ENCODE assay signal across 27 cellular contexts in genomic region chr18:3530807-3531206, GRCh38.
DNase-seq lines count a peak whose midpoint lies in the region; ATAC-seq and TF ChIP-seq lines count a peak whose summit lies in the region.
"Had no signal": no experiment of that assay in that cellular context is flagged by ENCODE, and none has a peak within 500 bp of the region (broad histone marks: within the 10 kb centered on the region; RNA-seq: fewer than 3 reads in every experiment).

No MANE protein-coding gene starts in this region.

- peaks cover 20% of the 10 kb centered on the region for H3K4me1 Mint-ChIP-seq in progenitor cell of endocrine pancreas (ENCODE audit: low read depth)

- peak overlapping the region; percentile 58 for H3K27ac ChIP-seq in VCaP
- H3K27ac ChIP-seq: BLaER1, GM23248, KMS-11, SJSA1 had no signal

- ATAC-seq in HG03571 (IDR thresholded peaks at IDR 0.05; ENCODE audit: unreplicated experiment): no peak
- ATAC-seq: Right ventricle myocardium inferior had no signal

- peaks cover 2% of the 10 kb centered on the region; the same call in 1 of the 2 replicates for H3K4me1 ChIP-seq in BE2C
- H3K4me1 ChIP-seq: BLaER1 had no signal

- H3K36me3 Mint-ChIP-seq in progenitor cell of endocrine pancreas (ENCODE audit: insufficient read depth): peaks cover 1% of the 10 kb centered on the region

- H3K27me3 Mint-ChIP-seq in progenitor cell of endocrine pancreas: no peaks in the 10 kb centered on the region
- H3K27me3 Mint-ChIP-seq: CD4-positive, alpha-beta T cell had no signal

- H3K27ac Mint-ChIP-seq in progenitor cell of endocrine pancreas: peak overlapping the region; percentile 45
- H3K27ac Mint-ChIP-seq: CD4-positive, alpha-beta T cell had no signal

- no peaks in the 10 kb centered on the region for H3K9me3 Mint-ChIP-seq in progenitor cell of endocrine pancreas (ENCODE audit: low read depth)
- H3K9me3 Mint-ChIP-seq: CD4-positive, alpha-beta T cell had no signal

- TF ChIP-seq CTCF in BE2C (IDR thresholded peaks at IDR 0.05; ENCODE audit: low read depth, low read length): no peak
- TF ChIP-seq CTCF in VCaP (conservative IDR thresholded peaks at IDR 0.05): no peak
- TF ChIP-seq CTCF in progenitor cell of endocrine pancreas (IDR thresholded peaks at IDR 0.05; ENCODE audit: unreplicated experiment): no peak

- intact Hi-C loops in posterior cingulate gyrus (cut with DNase I): no loop called here

- no peaks in the 10 kb centered on the region for H3K27me3 ChIP-seq in BE2C
- H3K27me3 ChIP-seq: BLaER1, SJSA1 had no signal

- H3K4me3 ChIP-seq in BE2C (ENCODE audit: low read depth, low read length): no peak overlapping the region
- H3K4me3 ChIP-seq: BLaER1, GM23248, SJSA1 had no signal

- H3K4me3 Mint-ChIP-seq in progenitor cell of endocrine pancreas (ENCODE audit: low read depth): no peak overlapping the region
- H3K4me3 Mint-ChIP-seq: CD4-positive, alpha-beta T cell had no signal

- no peaks in the 10 kb centered on the region for H3K9me3 ChIP-seq in BE2C
- H3K9me3 ChIP-seq: SJSA1 had no signal

- H3K36me3 ChIP-seq in BE2C: no peaks in the 10 kb centered on the region
- H3K36me3 ChIP-seq: BLaER1, SJSA1 had no signal

- DNase-seq in BE2C (peak; percentile 42), NCI-H82 (lab: John Stamatoyannopoulos, UW) (peak; percentile 78), progenitor cell of endocrine pancreas (ENCODE audit: low spot score, unreplicated experiment) (no peak), posterior cingulate gyrus (no peak), NK-92 (lab: John Stamatoyannopoulos, UW; ENCODE audit: unreplicated experiment) (no peak), NCI-H2196 (lab: John Stamatoyannopoulos, UW; ENCODE audit: unreplicated experiment) (no peak)
- DNase-seq: 8988T; ACHN; CD4-positive, alpha-beta T cell; GM23248; H7; IMR-90; MM.1S; NCI-H1092; NCI-H1417 treated with DMSO at 0.1 percent for 48 hours; NCI-H1694 treated with DMSO at 0.1 percent for 48 hours; NCI-H2081; NCI-H2171; NCI-H345; NCI-H510A treated with DMSO at 0.1 percent for 48 hours; NCI-H748 treated with DMSO at 0.1 percent for 48 hours had no signal

Comparison
In these comparisons a context has a peak if more than half of its experiments do, and no peak if none do; other contexts are left out.
1. DNase-seq: peak in BE2C (single experiment) and NCI-H82 (single experiment); none in progenitor cell of endocrine pancreas (single experiment), posterior cingulate gyrus (0 of 10), NK-92 (single experiment) and NCI-H2196 (single experiment).